8 cellular contexts compared by ENCODE assay signal in genomic region chr17:79811036-79811887, GRCh38. TPM values are rescaled to one million over a fixed set of nuclear protein-coding genes. Genes with fewer than 3 reads are reported as not detected.
DNase-seq lines count a peak whose midpoint lies in the region; ATAC-seq, FAIRE-seq and TF ChIP-seq lines count a peak whose summit lies in the region.

No MANE protein-coding gene starts in this region.

- H3K27me3 ChIP-seq in HUES48 (ENCODE audit: control insufficient read depth, insufficient read depth, low read length): peaks cover 97% of the 10 kb centered on the region
- no peaks in the 10 kb centered on the region for H3K27me3 ChIP-seq in OCI-LY1 (ENCODE audit: insufficient read depth, low read length)
- peaks cover 64% of the 10 kb centered on the region for H3K27me3 ChIP-seq in bronchial epithelial cell (ENCODE audit: control insufficient read depth, insufficient read depth, low read length)
- H3K27me3 ChIP-seq in lung (ENCODE audit: control insufficient read depth, insufficient read depth): peaks cover 14% of the 10 kb centered on the region

- WGBS in lung, 2 donors: 1 to 3% methylated on average over 64 to 66 of the region's 66 CpGs

- H3K9me2 ChIP-seq in OCI-LY1 (ENCODE audit: low read depth, low read length): no peaks in the 10 kb centered on the region

- FAIRE-seq in bronchial epithelial cell (lab: Jason Lieb, UNC): no peak

- ATAC-seq in lung (ENCODE audit: insufficient read depth, low FRiP score) (no peak), HG02970 (IDR thresholded peaks at IDR 0.05; ENCODE audit: low FRiP score, unreplicated experiment) (no peak), omental fat pad (ENCODE audit: low FRiP score) (no peak), HG02973 (IDR thresholded peaks at IDR 0.05; ENCODE audit: unreplicated experiment) (no peak)

- DNase-seq in DMS114 treated with DMSO at 0.1 percent for 48 hours (lab: John Stamatoyannopoulos, UW; ENCODE audit: unreplicated experiment): peak; percentile 33
- DNase-seq in bronchial epithelial cell (ENCODE audit: low read depth): no peak
- no peak for DNase-seq in lung (ENCODE audit: low spot score)
- DNase-seq in omental fat pad (ENCODE audit: low spot score): no peak

- H3K4me2 ChIP-seq in OCI-LY1 (ENCODE audit: low read length): peak overlapping the region; percentile 92

- H3K79me2 ChIP-seq in OCI-LY1 (ENCODE audit: insufficient read depth, low read length): no peaks in the 10 kb centered on the region

- no peaks in the 10 kb centered on the region for H3F3A ChIP-seq in OCI-LY1 (ENCODE audit: insufficient read depth, low read length)

- no peaks in the 10 kb centered on the region for H4K20me1 ChIP-seq in OCI-LY1 (ENCODE audit: insufficient read depth, low read length)

- no peaks in the 10 kb centered on the region for H3K9me3 ChIP-seq in HUES48 (ENCODE audit: control insufficient read depth, insufficient read depth, low read length)
- H3K9me3 ChIP-seq in OCI-LY1 (ENCODE audit: low read length): no peaks in the 10 kb centered on the region
- H3K9me3 ChIP-seq in lung (ENCODE audit: control insufficient read depth in 2 of 2, insufficient read depth in 1 of 2, low read length in 1 of 2): peaks cover 0 to 2% of the 10 kb centered on the region in 2 donors

- no peak overlapping the region for H2AFZ ChIP-seq in OCI-LY1 (ENCODE audit: low read length)

- no peaks in the 10 kb centered on the region for H3K36me3 ChIP-seq in HUES48 (ENCODE audit: control insufficient read depth, insufficient read depth, low read length)
- H3K36me3 ChIP-seq in OCI-LY1 (ENCODE audit: insufficient read depth, low read length): no peaks in the 10 kb centered on the region
- H3K36me3 ChIP-seq in bronchial epithelial cell (ENCODE audit: control insufficient read depth, insufficient read depth, low read length): no peaks in the 10 kb centered on the region
- H3K36me3 ChIP-seq in lung (ENCODE audit: control insufficient read depth in 2 of 2, insufficient read depth in 2 of 2, low read length in 2 of 2): no peaks in the 10 kb centered on the region

- H3K27ac ChIP-seq in HUES48 (ENCODE audit: low read depth, low read length) (no peak overlapping the region), OCI-LY1 (ENCODE audit: low read depth, low read length, poor library complexity, severe bottlenecking) (peak overlapping the region; percentile 79), lung (ENCODE audit: low read depth in 1 of 2, low read length in 1 of 2) (no peak overlapping the region)

- TF ChIP-seq CTCF in OCI-LY1 (IDR thresholded peaks at IDR 0.05; ENCODE audit: low read length) (peak; percentile 87), bronchial epithelial cell (IDR thresholded peaks at IDR 0.05; ENCODE audit: insufficient read depth, low read length, severe bottlenecking) (peak; percentile 70), lung (IDR thresholded peaks at IDR 0.05; ENCODE audit: control extremely low read depth, extremely low read depth) (peak; percentile 11), omental fat pad (IDR thresholded peaks at IDR 0.05) (no peak)

- H3K4me1 ChIP-seq in HUES48 (ENCODE audit: control insufficient read depth, insufficient read depth, low read length) (peaks cover 19% of the 10 kb centered on the region), OCI-LY1 (ENCODE audit: insufficient read depth, low read length, severe bottlenecking) (peaks cover 38% of the 10 kb centered on the region), lung (ENCODE audit: control insufficient read depth in 2 of 2, insufficient read depth in 2 of 2, low read length in 2 of 2) (peaks cover 0 to 20% of the 10 kb centered on the region in 2 donors)

- H3K9ac ChIP-seq in HUES48 (ENCODE audit: low read depth, low read length) (no peak overlapping the region), OCI-LY1 (ENCODE audit: low read length) (peak overlapping the region; percentile 79)

- peak overlapping the region; percentile 3; the same call in 1 of the 2 replicates for H3K4me3 ChIP-seq in HUES48 (ENCODE audit: low read depth, low read length)
- H3K4me3 ChIP-seq in OCI-LY1 (ENCODE audit: low read depth, low read length, poor library complexity, severe bottlenecking): peak overlapping the region; percentile 67
- no peak overlapping the region for H3K4me3 ChIP-seq in bronchial epithelial cell (ENCODE audit: low read depth, low read length)
- H3K4me3 ChIP-seq in lung: no peak overlapping the region

RNA-seq across cellular contexts. Expression of gene CBX8, which starts 14.4 kb away (rescaled TPM):
- total RNA-seq in bronchial epithelial cell (2.6 and 2.7 TPM in 2 replicates), lung (1 to 10 TPM; 4.8 to 9.3 TPM), omental fat pad (1 to 10 TPM in 2 of 4 donors, under 1 TPM in 2; 0.88 to 2.2 (median 1.2) TPM)
- 1 to 10 TPM; 5.5 TPM for polyA plus RNA-seq in lung

RNA-seq across cellular contexts. Expression of gene CBX4, which starts 28.0 kb away (rescaled TPM):
- total RNA-seq in bronchial epithelial cell (43.4 and 86.8 TPM in 2 replicates), lung (10 to 100 TPM; 18.2 to 32.0 TPM), omental fat pad (10 to 100 TPM in 2 of 4 donors, 1 to 10 TPM in 2; 5.5 to 16.6 (median 10.6) TPM)
- 10 to 100 TPM; 12.8 to 16.7 TPM for polyA plus RNA-seq in lung

RNA-seq across cellular contexts. Expression of gene CBX2, which starts 33.3 kb away (rescaled TPM):
- total RNA-seq in bronchial epithelial cell (1.1 and 2.3 TPM in 2 replicates), lung (10 to 100 TPM in 1 of 2 donors, 1 to 10 TPM in 1; 3.8 to 13.5 TPM), omental fat pad (1 to 10 TPM in 2 of 4 donors, under 1 TPM in 2; 0.28 to 5.2 (median 1.5) TPM)
- polyA plus RNA-seq in lung: 1 to 10 TPM; 1.4 to 2.2 TPM

Comparison
In these comparisons a context has a peak if more than half of its experiments do, and no peak if none do; other contexts are left out.
1. H3K4me3 ChIP-seq: peak in HUES48 (single experiment) and OCI-LY1 (single experiment); none in bronchial epithelial cell (single experiment) and lung (single experiment).
2. CTCF ChIP-seq: peak in OCI-LY1 (single experiment), bronchial epithelial cell (single experiment) and lung (single experiment); none in omental fat pad (0 of 3).